Comparison of ENCODE assay signal across 22 cellular contexts in genomic region chr12:91357381-91357780, GRCh38.
DNase-seq lines count a peak whose midpoint lies in the region; ATAC-seq and TF ChIP-seq lines count a peak whose summit lies in the region.
"Had no signal": no experiment of that assay in that cellular context is flagged by ENCODE, and none has a peak within 500 bp of the region (broad histone marks: within the 10 kb centered on the region; RNA-seq: fewer than 3 reads in every experiment).

No MANE protein-coding gene starts in this region.

- H3K9me3 Mint-ChIP-seq in mesothelial cell of epicardium (peaks cover 10% of the 10 kb centered on the region), type B pancreatic cell (no peaks in the 10 kb centered on the region)
- H3K9me3 Mint-ChIP-seq: activated naive CD4-positive, alpha-beta T cell treated with anti-CD3 and anti-CD28 coated beads, Interleukin-2, amount 50 U/mL, for 24 hours; central memory CD8-positive, alpha-beta T cell; IgD-negative memory B cell had no signal

- H3K27me3 Mint-ChIP-seq in mesothelial cell of epicardium (ENCODE audit: low read depth) (no peaks in the 10 kb centered on the region), type B pancreatic cell (no peaks in the 10 kb centered on the region)

- TF ChIP-seq POLR2A in breast epithelium (IDR thresholded peaks at IDR 0.05) = no peak

- H3K9me3 ChIP-seq in breast epithelium = no peaks in the 10 kb centered on the region
- H3K9me3 ChIP-seq: heart right ventricle had no signal

- H3K4me1 ChIP-seq in breast epithelium = no peaks in the 10 kb centered on the region

- H3K4me3 ChIP-seq in breast epithelium = no peak overlapping the region
- H3K4me3 ChIP-seq in epithelial cell of esophagus (ENCODE audit: low read length) = no peak overlapping the region
- H3K4me3 ChIP-seq: GM23248, heart right ventricle, lung had no signal

- intact Hi-C loops in breast epithelium (cut with DNase I; ENCODE audit: low total_unique reads) = no loop called here

- H3K27ac Mint-ChIP-seq in mesothelial cell of epicardium (peak overlapping the region; percentile 86), type B pancreatic cell (peak overlapping the region; percentile 50)
- H3K27ac Mint-ChIP-seq: activated CD8-positive, alpha-beta memory T cell treated with anti-CD3 and anti-CD28 coated beads, Interleukin-2, amount 10 ng/mL, durations not matched to agents 7 days and 5 days; activated naive CD4-positive, alpha-beta T cell treated with anti-CD3 and anti-CD28 coated beads, Interleukin-2, amount 50 U/mL, for 24 hours had no signal

- DNase-seq in T47D (ENCODE audit: low read depth in 1 of 2, low spot score in 1 of 2) = peak; percentile 35 to 88
- no peak for DNase-seq in breast epithelium (ENCODE audit: low spot score in 2 of 2)
- peak; percentile 25 for DNase-seq in epithelial cell of esophagus (ENCODE audit: low read depth)
- no peak for DNase-seq in mesothelial cell of epicardium (ENCODE audit: low spot score in 2 of 2, unreplicated experiment in 2 of 2)
- DNase-seq in type B pancreatic cell (ENCODE audit: extremely low spot score, unreplicated experiment) = no peak
- no peak for DNase-seq in GM20000 (ENCODE audit: low spot score)
- no peak for DNase-seq in Kasumi-1 (lab: John Stamatoyannopoulos, UW)
- DNase-seq: activated CD4-positive, alpha-beta T cell treated with anti-CD3 and anti-CD28 coated beads for 48 hours; activated CD8-positive, alpha-beta memory T cell treated with anti-CD3 and anti-CD28 coated beads, Interleukin-2, amount 10 ng/mL, durations not matched to agents 7 days and 5 days; aorta; foreskin fibroblast; GM23248; heart right ventricle; MM.1S; SHP77 had no signal

- TF ChIP-seq CTCF in breast epithelium (IDR thresholded peaks at IDR 0.05) (no peak), epithelial cell of esophagus (IDR thresholded peaks at IDR 0.05; ENCODE audit: insufficient read depth, low read depth, low read length, missing control alignments) (no peak), mesothelial cell of epicardium (IDR thresholded peaks at IDR 0.05; ENCODE audit: unreplicated experiment) (no peak), type B pancreatic cell (conservative IDR thresholded peaks at IDR 0.05) (no peak), GM20000 (IDR thresholded peaks at IDR 0.05; ENCODE audit: extremely low read depth, missing control alignments) (no peak)

- in situ Hi-C loops in T47D (cut with HindIII; ENCODE audit: low pct_unique_long_range_greater_than_20kb, low sequenced_read_pairs) = no loop called here

- no peaks in the 10 kb centered on the region for H3K27me3 ChIP-seq in breast epithelium
- H3K27me3 ChIP-seq: heart right ventricle had no signal

- H3K36me3 ChIP-seq in breast epithelium = no peaks in the 10 kb centered on the region
- H3K36me3 ChIP-seq: heart right ventricle had no signal

- no peak for ATAC-seq in HG02840 (IDR thresholded peaks at IDR 0.05; ENCODE audit: low FRiP score, unreplicated experiment)
- ATAC-seq: activated CD8-positive, alpha-beta memory T cell treated with anti-CD3 and anti-CD28 coated beads, Interleukin-2, amount 10 ng/mL, durations not matched to agents 7 days and 5 days; heart right ventricle; sciatic nerve had no signal

- H3K4me3 Mint-ChIP-seq in mesothelial cell of epicardium (no peak overlapping the region), type B pancreatic cell (peak overlapping the region; percentile 58)
- H3K4me3 Mint-ChIP-seq: activated CD8-positive, alpha-beta memory T cell treated with anti-CD3 and anti-CD28 coated beads, Interleukin-2, amount 10 ng/mL, durations not matched to agents 7 days and 5 days; activated naive CD4-positive, alpha-beta T cell treated with anti-CD3 and anti-CD28 coated beads, Interleukin-2, amount 50 U/mL, for 24 hours; central memory CD8-positive, alpha-beta T cell; IgD-negative memory B cell had no signal

- peaks cover 26% of the 10 kb centered on the region for H3K4me1 Mint-ChIP-seq in mesothelial cell of epicardium
- peaks cover 20% of the 10 kb centered on the region for H3K4me1 Mint-ChIP-seq in type B pancreatic cell (ENCODE audit: unreplicated experiment)
- H3K4me1 Mint-ChIP-seq: activated CD8-positive, alpha-beta memory T cell treated with anti-CD3 and anti-CD28 coated beads, Interleukin-2, amount 10 ng/mL, durations not matched to agents 7 days and 5 days; central memory CD8-positive, alpha-beta T cell had no signal

- H3K36me3 Mint-ChIP-seq in mesothelial cell of epicardium = no peaks in the 10 kb centered on the region
- no peaks in the 10 kb centered on the region for H3K36me3 Mint-ChIP-seq in type B pancreatic cell
- H3K36me3 Mint-ChIP-seq: activated CD8-positive, alpha-beta memory T cell treated with anti-CD3 and anti-CD28 coated beads, Interleukin-2, amount 10 ng/mL, durations not matched to agents 7 days and 5 days; activated naive CD4-positive, alpha-beta T cell treated with anti-CD3 and anti-CD28 coated beads, Interleukin-2, amount 50 U/mL, for 24 hours; IgD-negative memory B cell had no signal

- H3K27ac ChIP-seq in breast epithelium = no peak overlapping the region
- H3K27ac ChIP-seq: GM23248, heart right ventricle, HL-60 had no signal

Comparison
In these comparisons a context has a peak if more than half of its experiments do, and no peak if none do; other contexts are left out.
1. DNase-seq: peak in T47D (2 of 2) and epithelial cell of esophagus (single experiment); none in breast epithelium (0 of 2), mesothelial cell of epicardium (0 of 2), type B pancreatic cell (single experiment), GM20000 (single experiment) and Kasumi-1 (0 of 2).